In genomic region chr3:189547448-189547847, GRCh38 we compare ENCODE assay signal across 27 cellular contexts.
"Had no signal": no experiment of that assay in that cellular context is flagged by ENCODE, and none has a peak within 500 bp of the region (broad histone marks: within the 10 kb centered on the region; RNA-seq: fewer than 3 reads in every experiment).

No MANE protein-coding gene starts in this region.

- DNase-seq: stimulated activated CD4-positive, alpha-beta T cell treated with anti-CD3 and anti-CD28 coated beads, Interleukin-2, amount 100 ng/mL, for 48 hours; stimulated activated CD4-positive, alpha-beta T cell treated with anti-CD3 and anti-CD28 coated beads, Interleukin-4, amount 100 ng/mL, for 1 hour; stimulated activated CD4-positive, alpha-beta T cell treated with anti-CD3 and anti-CD28 coated beads, Interleukin-4, amount 100 ng/mL, for 24 hours; stimulated activated CD4-positive, alpha-beta T cell treated with anti-CD3 and anti-CD28 coated beads, Interleukin-4, amount 100 ng/mL, for 4 hours; stimulated activated CD8-positive, alpha-beta memory T cell treated with anti-CD3 and anti-CD28 coated beads, Interleukin-4, amount 100 ng/mL, for 48 hours; stimulated activated naive B cell treated with anti-CD40 and anti-IgM and Interleukin-4, amounts not matched to agents 10 μg/mL and 1 μg/mL and 100 μg/mL, for 72 hours; stimulated activated naive CD4-positive, alpha-beta T cell; stimulated activated naive CD4-positive, alpha-beta T cell treated with Interleukin-2 at 50 U/mL for 16 hours; stimulated activated naive CD8-positive, alpha-beta T cell treated with anti-CD3 and anti-CD28 coated beads, Interleukin-15, amount 100 ng/mL, for 72 hours; stimulated activated naive CD8-positive, alpha-beta T cell treated with anti-CD3 and anti-CD28 coated beads, Interleukin-15, Interleukin-2, amounts not matched to agents 100 U/mL and 50 U/mL, for 24 hours; stomach; substantia nigra; testis; thyroid gland; tibial artery; transverse colon; trophoblast cell; upper lobe of left lung; upper lobe of right lung; uterus had no signal

- H3K27me3 ChIP-seq: stomach, suprapubic skin, testis, thyroid gland, tibial artery, tibial nerve, transverse colon, upper lobe of left lung, upper lobe of right lung, uterus, vagina had no signal

- H3K36me3 ChIP-seq: stomach, suprapubic skin, thoracic aorta, thyroid gland, tibial artery, tibial nerve, transverse colon, upper lobe of left lung, upper lobe of right lung, uterus, vagina had no signal

- H3K9me3 ChIP-seq: testis, thyroid gland, vagina had no signal

- H3K27ac ChIP-seq: stomach, suprapubic skin, testis, thoracic aorta, thyroid gland, tibial artery, tibial nerve, transverse colon, upper lobe of left lung, upper lobe of right lung, uterus, vagina had no signal

- FAIRE-seq: urothelium cell line had no signal

- ATAC-seq: stimulated activated effector memory CD8-positive, alpha-beta T cell treated with anti-CD3 and anti-CD28 coated beads, Interleukin-12 subunit alpha, Interleukin-12 subunit beta, amount 100 ng/mL, for 72 hours; stimulated activated memory B cell treated with anti-CD40 and anti-IgM and Interleukin-4, amounts not matched to agents 10 μg/mL and 1 μg/mL and 100 μg/mL, for 72 hours; stimulated activated naive B cell treated with anti-CD40 and anti-IgM and Interleukin-4, amounts not matched to agents 10 μg/mL and 1 μg/mL and 100 μg/mL, for 72 hours; stimulated activated naive CD8-positive, alpha-beta T cell treated with anti-CD3 and anti-CD28 coated beads, Interleukin-15, amount 100 ng/mL, for 72 hours; stimulated activated naive CD8-positive, alpha-beta T cell treated with anti-CD3 and anti-CD28 coated beads, Interleukin-15, Interleukin-2, amounts not matched to agents 100 U/mL and 50 U/mL, for 24 hours; upper lobe of right lung had no signal

- H3K4me3 ChIP-seq: stomach, suprapubic skin, testis, thoracic aorta, thyroid gland, tibial artery, tibial nerve, transverse colon, upper lobe of left lung, upper lobe of right lung, uterus, vagina had no signal

- H3K4me1 ChIP-seq: stomach, suprapubic skin, testis, thyroid gland, tibial artery, tibial nerve, transverse colon, upper lobe of left lung, upper lobe of right lung, uterus, vagina had no signal
